In the genomic region with DNA sequence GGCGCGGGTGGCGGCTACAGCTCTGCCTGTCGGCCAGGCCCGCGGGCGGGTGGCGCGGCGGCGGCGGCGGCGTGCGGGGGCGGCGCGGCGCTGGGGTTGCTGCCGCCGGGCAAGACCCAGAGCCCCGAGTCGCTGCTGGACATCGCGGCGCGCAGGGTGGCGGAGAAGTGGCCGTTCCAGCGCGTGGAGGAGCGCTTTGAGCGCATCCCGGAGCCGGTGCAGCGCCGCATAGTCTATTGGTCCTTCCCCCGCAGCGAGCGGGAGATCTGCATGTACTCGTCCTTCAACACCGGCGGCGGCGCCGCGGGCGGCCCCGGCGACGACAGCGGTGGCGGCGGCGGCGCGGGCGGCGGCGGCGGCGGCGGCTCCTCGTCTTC, we compare ENCODE assay signal across 8 cellular contexts.
DNase-seq lines count a peak whose midpoint lies in the region; ATAC-seq and TF ChIP-seq lines count a peak whose summit lies in the region.

No MANE protein-coding gene starts in this region.

- DNase-seq in AG09309 (ENCODE audit: low read depth) (no peak), NCI-H774 (lab: John Stamatoyannopoulos, UW) (peak; percentile 44), NCI-H1436 (lab: John Stamatoyannopoulos, UW) (no peak), GM19238 (ENCODE audit: insufficient read length, low spot score) (no peak)
- peak; percentile 53 for DNase-seq in stimulated activated CD8-positive, alpha-beta memory T cell treated with anti-CD3 and anti-CD28 coated beads, Interleukin-4, amount 100 ng/mL, for 48 hours

- H3K4me3 ChIP-seq in AG09309 (ENCODE audit: control insufficient read depth, low read depth, low read length): peak overlapping the region; percentile 64
- peak overlapping the region; percentile 61 for H3K4me3 ChIP-seq in iPS-15b (ENCODE audit: low read depth, low read length)

- no peaks in the 10 kb centered on the region for H3K36me3 ChIP-seq in iPS-15b (ENCODE audit: control insufficient read depth, insufficient read depth, low read length)

- H3K27ac ChIP-seq in angular gyrus (ENCODE audit: low read depth, low read length): peak overlapping the region; percentile 40

- H3K27me3 ChIP-seq in iPS-15b (ENCODE audit: control insufficient read depth, insufficient read depth, low read length): peaks cover 72% of the 10 kb centered on the region

- peak; percentile 4 for ATAC-seq in GM18870 (IDR thresholded peaks at IDR 0.05; ENCODE audit: unreplicated experiment)

- no peak for TF ChIP-seq CTCF in AG09309 (IDR thresholded peaks at IDR 0.05; ENCODE audit: control insufficient read depth, insufficient read depth, low read depth, low read length, missing control alignments)

- H3K9me3 ChIP-seq in iPS-15b (ENCODE audit: control insufficient read depth, insufficient read depth, low read length): no peaks in the 10 kb centered on the region

- no peak overlapping the region for H3K9ac ChIP-seq in iPS-15b (ENCODE audit: low read depth, low read length)

- H3K4me1 ChIP-seq in iPS-15b (ENCODE audit: control insufficient read depth, insufficient read depth, low read length): peaks cover 12% of the 10 kb centered on the region

Comparison
In these comparisons a context has a peak if more than half of its experiments do, and no peak if none do; other contexts are left out.
1. DNase-seq: peak in NCI-H774 (single experiment) and stimulated activated CD8-positive, alpha-beta memory T cell treated with anti-CD3 and anti-CD28 coated beads, Interleukin-4, amount 100 ng/mL, for 48 hours (single experiment); none in AG09309 (single experiment), NCI-H1436 (single experiment) and GM19238 (single experiment).